8 cellular contexts compared by ENCODE assay signal in the genomic region with DNA sequence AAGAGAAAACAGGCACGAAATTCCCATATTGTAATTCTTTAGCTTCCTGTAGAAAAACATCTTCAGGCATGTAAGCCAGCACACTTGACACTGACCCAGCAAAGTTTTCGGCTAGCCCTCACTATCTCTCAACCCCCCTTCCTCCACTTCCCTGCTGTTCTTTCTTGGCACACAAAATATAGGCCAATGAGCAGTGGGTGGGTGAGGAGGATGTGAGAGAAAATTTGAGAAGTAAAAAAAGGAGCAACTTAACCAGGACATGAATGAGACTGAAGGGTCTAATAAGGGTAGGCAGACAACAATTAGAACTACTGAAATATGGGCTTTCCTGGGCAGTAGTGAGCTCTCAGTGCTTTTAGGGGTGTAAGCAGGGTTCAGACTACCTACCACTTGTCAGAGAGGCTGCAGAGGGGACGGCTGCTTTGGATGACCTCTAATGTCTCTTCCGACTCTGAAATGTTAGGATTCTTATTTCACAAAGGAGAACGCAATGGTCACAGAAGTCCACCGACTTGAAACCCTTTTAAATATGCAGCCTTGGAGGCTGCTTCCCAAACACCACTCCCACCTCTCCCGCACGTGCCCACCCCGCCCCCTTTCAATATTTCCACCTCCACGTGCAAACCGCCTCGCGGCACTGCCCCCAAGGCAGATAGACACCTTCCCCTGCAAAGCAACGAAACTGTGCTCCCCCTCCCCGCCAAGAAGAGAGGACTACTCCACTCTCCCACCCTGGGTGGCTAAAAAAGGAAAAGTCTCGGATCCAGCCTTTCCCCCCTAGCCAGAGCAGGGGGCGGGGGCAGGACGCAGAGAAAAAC. TPM values are rescaled to one million over a fixed set of nuclear protein-coding genes. Genes with fewer than 3 reads are reported as not detected.
A peak's percentile ranks its signal among the peaks of the same experiment; 100 is the strongest.
DNase-seq lines count a peak whose midpoint lies in the region; ATAC-seq and TF ChIP-seq lines count a peak whose summit lies in the region.

No MANE protein-coding gene starts in this region.

- H3K36me3 Mint-ChIP-seq in IgD-negative memory B cell: no peaks in the 10 kb centered on the region
- H3K36me3 Mint-ChIP-seq in glutamatergic neuron (ENCODE audit: unreplicated experiment): no peaks in the 10 kb centered on the region

- H3K36me3 ChIP-seq in prostate gland: no peaks in the 10 kb centered on the region

- intact Hi-C loops in prostate gland (cut with DNase I): no loop called here

- no peaks in the 10 kb centered on the region for H3K9me3 ChIP-seq in prostate gland

- H3K27me3 Mint-ChIP-seq in IgD-negative memory B cell (no peaks in the 10 kb centered on the region), glutamatergic neuron (ENCODE audit: unreplicated experiment) (peaks cover 12% of the 10 kb centered on the region)

- no peak for TF ChIP-seq POLR2A in prostate gland (IDR thresholded peaks at IDR 0.05)

- peak overlapping the region; percentile 93 to 98 for H3K4me3 ChIP-seq in prostate gland

- H3K27ac Mint-ChIP-seq in IgD-negative memory B cell: peak overlapping the region; percentile 73 to 97 (median 96)
- H3K27ac Mint-ChIP-seq in glutamatergic neuron (ENCODE audit: unreplicated experiment): peak overlapping the region; percentile 80

- H3K4me3 Mint-ChIP-seq in IgD-negative memory B cell: peak overlapping the region; percentile 89 to 100 (median 96)
- peak overlapping the region; percentile 81 for H3K4me3 Mint-ChIP-seq in glutamatergic neuron (ENCODE audit: unreplicated experiment)

- peak overlapping the region; percentile 96 to 98 for H3K27ac ChIP-seq in prostate gland

- peaks cover 8% of the 10 kb centered on the region for H3K4me1 ChIP-seq in prostate gland (replicated peaks)

- peaks cover 43 to 56% (median 46%) of the 10 kb centered on the region in 3 donors for H3K4me1 Mint-ChIP-seq in IgD-negative memory B cell
- H3K4me1 Mint-ChIP-seq in glutamatergic neuron (ENCODE audit: low read depth, unreplicated experiment): peaks cover 18% of the 10 kb centered on the region

- no peaks in the 10 kb centered on the region for H3K27me3 ChIP-seq in prostate gland (replicated peaks; ENCODE audit: insufficient read depth)

- TF ChIP-seq CTCF in glutamatergic neuron (IDR thresholded peaks at IDR 0.05; ENCODE audit: partially characterized antibody, unreplicated experiment) (no peak), prostate gland (IDR thresholded peaks at IDR 0.05) (no peak)

- DNase-seq in Caki2 (ENCODE audit: low read depth): peak; percentile 19
- DNase-seq in activated CD8-positive, alpha-beta memory T cell treated with anti-CD3 and anti-CD28 coated beads, Interleukin-2, amount 50 U/mL, for 4 hours: peak; percentile 22
- DNase-seq in glutamatergic neuron: peak; percentile 60
- peak; percentile 14 for DNase-seq in prostate gland (ENCODE audit: low spot score)
- no peak for DNase-seq in effector CD8-positive, alpha-beta T cell (lab: John Stamatoyannopoulos, UW)

- H3K9me3 Mint-ChIP-seq in IgD-negative memory B cell (no peaks in the 10 kb centered on the region), glutamatergic neuron (ENCODE audit: unreplicated experiment) (peaks cover 11% of the 10 kb centered on the region)

- in situ Hi-C loops in Caki2 (cut with HindIII; ENCODE audit: low pct_unique_long_range_greater_than_20kb, low sequenced_read_pairs): no loop called here

- ATAC-seq in HG02981 (IDR thresholded peaks at IDR 0.05; ENCODE audit: unreplicated experiment) (no peak), HG02642 (IDR thresholded peaks at IDR 0.05; ENCODE audit: poor library complexity, unreplicated experiment) (no peak)

- WGBS in prostate gland: under 1% methylated on average over 18 of the region's 18 CpGs

RNA-seq across cellular contexts. Expression of gene MBTD1, which starts 0.9 kb away (rescaled TPM):
- 3.9 and 12.0 TPM in 2 replicates for total RNA-seq in Caki2 (2014; rRNA removed; shearing (Covaris generic); ENCODE audit: low replicate concordance)
- polyA plus RNA-seq in IgD-negative memory B cell: 8.5 TPM
- total RNA-seq in glutamatergic neuron (ENCODE audit: unreplicated experiment): 32.3 TPM
- total RNA-seq in prostate gland: 10 to 100 TPM; 19.6 to 25.1 TPM

RNA-seq across cellular contexts. Expression of gene UTP18, which starts 1.4 kb away (rescaled TPM):
- total RNA-seq in Caki2 (2014; rRNA removed; shearing (Covaris generic); ENCODE audit: low replicate concordance): 120 and 128 TPM in 2 replicates
- polyA plus RNA-seq in IgD-negative memory B cell: 47.0 TPM
- total RNA-seq in glutamatergic neuron (ENCODE audit: unreplicated experiment) (23.9 TPM), prostate gland (10 to 100 TPM; 27.6 to 43.5 TPM)
